In genomic region chr9:19513671-19514275, GRCh38 we compare ENCODE assay signal across 1 cellular context.
TF ChIP-seq lines count a peak whose summit lies in the region.

No MANE protein-coding gene starts in this region.

TF ChIP-seq in K562, 482 proteins besides CTCF, POLR2A, EP300 and RAD21 (continued from another document):
- no peak for TF ChIP-seq NR2C2 (CRISPR knock-in tag; IDR thresholded peaks at IDR 0.05)
- TF ChIP-seq NR2C2 (tag; IDR thresholded peaks at IDR 0.05), result peak; percentile 37; the same call in 1 of the 2 replicates
- TF ChIP-seq TSHZ1 (CRISPR knock-in tag; IDR thresholded peaks at IDR 0.05), result no peak
- TF ChIP-seq YY1 (IDR thresholded peaks at IDR 0.05; ENCODE audit: borderline replicate concordance in 1 of 3, control insufficient read depth in 1 of 3, extremely low read depth in 1 of 3, insufficient read depth in 3 of 3, insufficient read length in 1 of 3, insufficient replicate concordance in 2 of 3, low read depth in 1 of 3, low read length in 2 of 3), result peak in 1 of 3 experiments; percentile 73
- no peak for TF ChIP-seq NFXL1 (CRISPR knock-in tag; IDR thresholded peaks at IDR 0.05)
